23 cellular contexts compared by ENCODE assay signal in the genomic region with DNA sequence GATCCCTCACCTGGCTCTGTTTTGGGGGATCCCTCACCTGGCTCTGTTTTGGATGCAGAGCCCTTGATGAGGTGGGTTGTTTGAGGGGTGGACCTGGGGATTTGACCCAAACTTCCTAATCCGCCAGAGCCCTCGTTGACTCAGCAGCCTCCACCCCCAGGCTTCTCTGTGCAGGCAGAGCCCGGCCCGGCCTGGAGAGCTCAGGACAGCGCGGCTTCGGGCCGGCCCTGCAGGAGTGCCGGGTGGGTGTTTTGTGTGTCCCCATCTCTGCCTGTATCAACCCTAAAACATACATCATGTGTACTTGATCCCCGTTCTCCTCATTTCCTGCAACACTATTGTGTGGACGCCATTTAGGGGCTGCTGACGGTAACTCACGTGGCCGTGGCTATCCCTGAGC.
"Had no signal": no experiment of that assay in that cellular context is flagged by ENCODE, and none has a peak within 500 bp of the region (broad histone marks: within the 10 kb centered on the region; RNA-seq: fewer than 3 reads in every experiment).

No MANE protein-coding gene starts in this region.

- H3K27ac ChIP-seq: body of pancreas, colonic mucosa, neutrophil, VCaP had no signal

- FAIRE-seq: frontal cortex, keratinocyte, TTC549 had no signal

- H3K4me3 ChIP-seq: body of pancreas, colonic mucosa, smooth muscle cell, tibial nerve had no signal

- H3K27me3 ChIP-seq: body of pancreas, colonic mucosa, neutrophil, tibial nerve had no signal

- H3K36me3 ChIP-seq: colonic mucosa, neutrophil, tibial nerve had no signal

- H3K4me1 ChIP-seq: colonic mucosa had no signal

- H3K9me3 ChIP-seq: body of pancreas, colonic mucosa, neutrophil, tibial nerve had no signal

- DNase-seq: activated CD4-positive, alpha-beta T cell treated with anti-CD3 and anti-CD28 coated beads for 4 hours; activated CD4-positive, alpha-beta T cell treated with anti-CD3 and anti-CD28 coated beads, Interleukin-2, amount 50 U/mL, for 4 hours; activated naive CD4-positive, alpha-beta T cell; activated T-cell treated with anti-CD3 and anti-CD28 coated beads for 4 hours; activated T-cell treated with anti-CD3 and anti-CD28 coated beads, Interleukin-2, amount 50 U/mL, for 72 hours; anterior cingulate cortex; body of pancreas; cerebellar nuclear complex; colonic mucosa; effector memory CD4-positive, alpha-beta T cell; hippocampal formation; retina; stimulated activated CD4-positive, alpha-beta T cell treated with anti-CD3 and anti-CD28 coated beads, Interleukin-15, amount 100 ng/mL, for 24 hours; stimulated activated CD4-positive, alpha-beta T cell treated with anti-CD3 and anti-CD28 coated beads, Interleukin-2, amount 100 ng/mL, for 24 hours; stimulated activated naive CD4-positive, alpha-beta T cell; T-helper 9 cell had no signal
